11 cellular contexts compared by ENCODE assay signal in the genomic region with DNA sequence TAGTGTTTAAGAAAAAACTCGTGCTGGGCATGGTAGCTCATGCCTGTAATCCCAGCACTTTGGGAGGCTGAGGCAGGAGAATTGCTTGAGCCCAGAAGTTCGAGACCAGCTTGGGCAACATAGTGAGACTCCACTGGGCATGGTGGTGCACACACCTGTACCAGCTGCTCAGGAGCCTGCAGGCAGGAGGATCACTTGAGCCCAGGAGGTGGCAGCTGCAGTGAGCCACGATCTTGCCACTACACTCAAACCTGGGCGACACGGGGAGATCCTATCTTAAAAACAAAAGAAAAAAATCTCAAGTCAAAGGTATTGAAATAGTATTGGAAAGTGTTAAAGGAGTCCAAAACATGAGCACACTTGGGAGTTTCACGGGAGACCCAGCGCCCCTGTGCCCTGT. TPM values are rescaled to one million over a fixed set of nuclear protein-coding genes. Genes with fewer than 3 reads are reported as not detected.
DNase-seq lines count a peak whose midpoint lies in the region; ATAC-seq and TF ChIP-seq lines count a peak whose summit lies in the region.
"Had no signal": no experiment of that assay in that cellular context is flagged by ENCODE, and none has a peak within 500 bp of the region (broad histone marks: within the 10 kb centered on the region; RNA-seq: fewer than 3 reads in every experiment).

No MANE protein-coding gene starts in this region.

- H3K4me1 ChIP-seq in esophagus muscularis mucosa (peaks cover 100% of the 10 kb centered on the region in 4 donors), thymus (ENCODE audit: control insufficient read depth, insufficient read depth, low read length) (peaks cover 96% of the 10 kb centered on the region), smooth muscle cell (ENCODE audit: low read depth) (no peaks in the 10 kb centered on the region)
- H3K4me1 ChIP-seq: neural progenitor cell had no signal

- POLR2A ChIA-PET in activated CD4-positive, alpha-beta memory T cell treated with anti-CD3 and anti-CD28 coated beads for 36 hours (lab: Charles Lee): interaction anchor here (1.8 kb wide), 1 partner anchor 13 kb away, joined by 4 read pairs; no protein-coding TSS in a partner anchor

- no peaks in the 10 kb centered on the region for H3F3A ChIP-seq in smooth muscle cell (ENCODE audit: low read depth)

- H2AFZ ChIP-seq in smooth muscle cell (ENCODE audit: low read depth): no peak overlapping the region
- H2AFZ ChIP-seq: neural progenitor cell had no signal

- H3K27me3 Mint-ChIP-seq in activated T-cell treated with anti-CD3 and anti-CD28 coated beads, Interleukin-2, amount 50 U/mL, for 4 hours (ENCODE audit: low read depth): no peaks in the 10 kb centered on the region
- H3K27me3 Mint-ChIP-seq in activated CD4-positive, alpha-beta memory T cell treated with anti-CD3 and anti-CD28 coated beads for 36 hours: no peaks in the 10 kb centered on the region
- no peaks in the 10 kb centered on the region for H3K27me3 Mint-ChIP-seq in mesothelial cell of epicardium (ENCODE audit: low read depth)

- no peak for TF ChIP-seq POLR2A in esophagus muscularis mucosa (IDR thresholded peaks at IDR 0.05; ENCODE audit: low read depth)

- no peak for DNase-seq in activated T-cell treated with anti-CD3 and anti-CD28 coated beads, Interleukin-2, amount 50 U/mL, for 4 hours
- DNase-seq in activated T-cell treated with anti-CD3 and anti-CD28 coated beads for 4 hours (no peak), esophagus muscularis mucosa (ENCODE audit: extremely low spot score) (no peak), smooth muscle cell (lab: John Stamatoyannopoulos, UW; ENCODE audit: unreplicated experiment) (no peak), NCI-H524 treated with DMSO at 0.1 percent for 48 hours (lab: John Stamatoyannopoulos, UW) (no peak), mesothelial cell of epicardium (ENCODE audit: low spot score in 2 of 2, unreplicated experiment in 2 of 2) (no peak)
- DNase-seq in activated CD4-positive, alpha-beta memory T cell treated with anti-CD3 and anti-CD28 coated beads for 36 hours: no peak
- DNase-seq: NCI-H2171 had no signal

- H4K20me1 ChIP-seq in smooth muscle cell (ENCODE audit: low read depth): peaks cover 100% of the 10 kb centered on the region

- no peak for ATAC-seq in activated T-cell treated with anti-CD3 and anti-CD28 coated beads, Interleukin-2, amount 50 U/mL, for 4 hours

- peak overlapping the region; percentile 42 for H3K4me3 Mint-ChIP-seq in activated T-cell treated with anti-CD3 and anti-CD28 coated beads, Interleukin-2, amount 50 U/mL, for 4 hours
- no peak overlapping the region for H3K4me3 Mint-ChIP-seq in activated CD4-positive, alpha-beta memory T cell treated with anti-CD3 and anti-CD28 coated beads for 36 hours
- no peak overlapping the region for H3K4me3 Mint-ChIP-seq in mesothelial cell of epicardium
- H3K4me3 Mint-ChIP-seq: neural progenitor cell had no signal

- WGBS in esophagus muscularis mucosa: 89% methylated on average over 7 of the region's 7 CpGs
- 48% methylated on average over 7 of the region's 7 CpGs for WGBS in thymus
- WGBS in smooth muscle cell (ENCODE audit: low lambda C conversion rate): 97% methylated on average over 7 of the region's 7 CpGs

- TF ChIP-seq CTCF in esophagus muscularis mucosa (IDR thresholded peaks at IDR 0.05): no peak
- no peak for TF ChIP-seq CTCF in smooth muscle cell (IDR thresholded peaks at IDR 0.05; ENCODE audit: borderline replicate concordance, insufficient read depth, poor library complexity, severe bottlenecking)
- no peak for TF ChIP-seq CTCF in mesothelial cell of epicardium (IDR thresholded peaks at IDR 0.05; ENCODE audit: unreplicated experiment)

- TF ChIP-seq EP300 in esophagus muscularis mucosa (IDR thresholded peaks at IDR 0.05): no peak

- peaks cover 1% of the 10 kb centered on the region for H3K36me3 Mint-ChIP-seq in activated T-cell treated with anti-CD3 and anti-CD28 coated beads, Interleukin-2, amount 50 U/mL, for 4 hours (ENCODE audit: insufficient read depth)
- H3K36me3 Mint-ChIP-seq in activated CD4-positive, alpha-beta memory T cell treated with anti-CD3 and anti-CD28 coated beads for 36 hours: peaks cover 2% of the 10 kb centered on the region
- no peaks in the 10 kb centered on the region for H3K36me3 Mint-ChIP-seq in mesothelial cell of epicardium
- H3K36me3 Mint-ChIP-seq: neural progenitor cell had no signal

- no peaks in the 10 kb centered on the region for H3K9me3 Mint-ChIP-seq in activated T-cell treated with anti-CD3 and anti-CD28 coated beads, Interleukin-2, amount 50 U/mL, for 4 hours
- no peaks in the 10 kb centered on the region for H3K9me3 Mint-ChIP-seq in activated CD4-positive, alpha-beta memory T cell treated with anti-CD3 and anti-CD28 coated beads for 36 hours
- H3K9me3 Mint-ChIP-seq in mesothelial cell of epicardium: no peaks in the 10 kb centered on the region
- H3K9me3 Mint-ChIP-seq: neural progenitor cell had no signal

- CTCF ChIA-PET in activated CD4-positive, alpha-beta memory T cell treated with anti-CD3 and anti-CD28 coated beads for 36 hours (lab: Charles Lee): interaction anchor here (0.7 to 1.7 kb wide), 4 partner anchors 15 to 125 kb away, joined by 3 read pairs; no protein-coding TSS in a partner anchor

- H3K9me3 ChIP-seq in esophagus muscularis mucosa: no peaks in the 10 kb centered on the region
- no peaks in the 10 kb centered on the region for H3K9me3 ChIP-seq in thymus (ENCODE audit: control insufficient read depth)
- H3K9me3 ChIP-seq in smooth muscle cell (replicated peaks; ENCODE audit: low read depth): no peaks in the 10 kb centered on the region
- H3K9me3 ChIP-seq: suprapubic skin had no signal

- H3K4me1 Mint-ChIP-seq in activated T-cell treated with anti-CD3 and anti-CD28 coated beads, Interleukin-2, amount 50 U/mL, for 4 hours (ENCODE audit: low read depth): peaks cover 100% of the 10 kb centered on the region
- peaks cover 98% of the 10 kb centered on the region for H3K4me1 Mint-ChIP-seq in activated CD4-positive, alpha-beta memory T cell treated with anti-CD3 and anti-CD28 coated beads for 36 hours (ENCODE audit: low read depth)
- peaks cover 15% of the 10 kb centered on the region for H3K4me1 Mint-ChIP-seq in mesothelial cell of epicardium

- H3K4me2 ChIP-seq in smooth muscle cell: no peak overlapping the region
- H3K4me2 ChIP-seq: neural progenitor cell had no signal

- H3K4me3 ChIP-seq in esophagus muscularis mucosa (no peak overlapping the region), thymus (ENCODE audit: low read length) (no peak overlapping the region), smooth muscle cell (no peak overlapping the region)
- H3K4me3 ChIP-seq: neural progenitor cell had no signal

- intact Hi-C loops in activated CD4-positive, alpha-beta memory T cell treated with anti-CD3 and anti-CD28 coated beads for 36 hours (cut with micrococcal nuclease): no loop called here
- intact Hi-C loops in esophagus muscularis mucosa (cut with DNase I): no loop called here

- H3K27ac ChIP-seq in esophagus muscularis mucosa (replicated peaks in 1 of 4) (peak overlapping the region in 3 of 4 donors; percentile 76 to 85 (median 79)), thymus (ENCODE audit: low read depth) (peak overlapping the region; percentile 76), smooth muscle cell (ENCODE audit: low read depth) (no peak overlapping the region)
- H3K27ac ChIP-seq: neural progenitor cell had no signal

- peak overlapping the region; percentile 90 for H3K27ac Mint-ChIP-seq in activated CD4-positive, alpha-beta memory T cell treated with anti-CD3 and anti-CD28 coated beads for 36 hours
- no peak overlapping the region for H3K27ac Mint-ChIP-seq in mesothelial cell of epicardium
- H3K27ac Mint-ChIP-seq: neural progenitor cell had no signal

- H3K9ac ChIP-seq in smooth muscle cell (ENCODE audit: low read depth): no peak overlapping the region
- H3K9ac ChIP-seq: neural progenitor cell had no signal

- no peaks in the 10 kb centered on the region for H3K36me3 ChIP-seq in esophagus muscularis mucosa
- H3K36me3 ChIP-seq in thymus (ENCODE audit: control insufficient read depth, insufficient read depth): peaks cover 50% of the 10 kb centered on the region
- H3K36me3 ChIP-seq in smooth muscle cell (ENCODE audit: low read depth): no peaks in the 10 kb centered on the region
- H3K36me3 ChIP-seq: neural progenitor cell, suprapubic skin had no signal

- H3K27me3 ChIP-seq in esophagus muscularis mucosa (no peaks in the 10 kb centered on the region), thymus (ENCODE audit: control insufficient read depth, insufficient read depth) (no peaks in the 10 kb centered on the region), smooth muscle cell (ENCODE audit: low read depth) (no peaks in the 10 kb centered on the region)
- H3K27me3 ChIP-seq: neural progenitor cell, suprapubic skin had no signal

- H3K79me2 ChIP-seq in smooth muscle cell (ENCODE audit: low read depth): peaks cover 100% of the 10 kb centered on the region

RNA-seq across cellular contexts. Expression of a gene that starts 14.0 kb away (rescaled TPM):
- total RNA-seq in activated T-cell treated with anti-CD3 and anti-CD28 coated beads, Interleukin-2, amount 50 U/mL, for 4 hours: 10 to 100 TPM; 75.0 to 82.8 (median 81.8) TPM
- 100 to 1,000 TPM; 134 to 145 TPM for total RNA-seq in activated CD4-positive, alpha-beta memory T cell treated with anti-CD3 and anti-CD28 coated beads for 36 hours
- total RNA-seq in esophagus muscularis mucosa (100 to 1,000 TPM in 1 of 4 donors, 10 to 100 TPM in 3; 57.3 to 109 (median 74.2) TPM), smooth muscle cell (74.2 and 77.4 TPM in 2 replicates), mesothelial cell of epicardium (26.9 to 29.5 TPM (median 28.1 TPM) in 3 replicates)
- polyA plus RNA-seq in thymus (107 TPM), smooth muscle cell (42.1 and 58.0 TPM in 2 replicates)
